Comparison of ENCODE assay signal across 34 cellular contexts in genomic region chr2:99939135-99939534, GRCh38.
"Had no signal": no experiment of that assay in that cellular context is flagged by ENCODE, and none has a peak within 500 bp of the region (broad histone marks: within the 10 kb centered on the region; RNA-seq: fewer than 3 reads in every experiment).

No MANE protein-coding gene starts in this region.

- ATAC-seq: effector memory CD8-positive, alpha-beta T cell; gastrocnemius medialis; left ventricle myocardium superior; pancreas; stimulated activated memory B cell treated with anti-CD40 and anti-IgM and Interleukin-4, amounts not matched to agents 10 μg/mL and 1 μg/mL and 100 μg/mL, for 72 hours; stimulated activated naive CD8-positive, alpha-beta T cell treated with anti-CD3 and anti-CD28 coated beads, Interleukin-15, amount 100 ng/mL, for 72 hours had no signal

- H3K27ac ChIP-seq: adrenal gland, ascending aorta, cardiac muscle cell, coronary artery, gastrocnemius medialis, neutrophil, pancreas, prostate gland, sigmoid colon, uterus had no signal

- H3K27me3 ChIP-seq: adrenal gland, ascending aorta, cardiac muscle cell, gastrocnemius medialis, neutrophil, pancreas, sigmoid colon, uterus had no signal

- H3K4me1 ChIP-seq: adrenal gland, ascending aorta, gastrocnemius medialis, prostate gland, sigmoid colon, uterus had no signal

- H3K36me3 ChIP-seq: adrenal gland, ascending aorta, cardiac muscle cell, gastrocnemius medialis, neutrophil, pancreas, prostate gland, sigmoid colon, uterus had no signal

- H3K4me2 ChIP-seq: smooth muscle cell had no signal

- DNase-seq: activated CD4-positive, alpha-beta memory T cell treated with anti-CD3 and anti-CD28 coated beads for 36 hours; activated CD4-positive, alpha-beta T cell treated with anti-CD3 and anti-CD28 coated beads, Interleukin-2, amount 10 ng/mL, durations not matched to agents 24 days and 14 days; activated CD4-positive, CD25-positive, alpha-beta regulatory T cell treated with anti-CD3 and anti-CD28 coated beads, Interleukin-2, amount 50 U/mL, for 72 hours; activated CD8-positive, alpha-beta memory T cell treated with anti-CD3 and anti-CD28 coated beads, Interleukin-2, amount 50 U/mL, for 4 hours; activated effector memory CD4-positive, alpha-beta T cell treated with anti-CD3 and anti-CD28 coated beads, Interleukin-2, amount 50 U/mL, for 16 hours; activated naive CD4-positive, alpha-beta T cell treated with anti-CD3 and anti-CD28 coated beads for 36 hours; activated naive CD8-positive, alpha-beta T cell treated with anti-CD3 and anti-CD28 coated beads for 36 hours; activated T-cell treated with anti-CD3 and anti-CD28 coated beads, Interleukin-2, amount 50 U/mL, for 1 hour; adrenal gland; effector memory CD8-positive, alpha-beta T cell; erythroblast; gastrocnemius medialis; glutamatergic neuron; islet precursor cell; left ventricle myocardium superior; naive B cell; nephron progenitor cell; pancreas; retina; sigmoid colon; stimulated activated CD4-positive, alpha-beta T cell treated with anti-CD3 and anti-CD28 coated beads, Interleukin-1b, Interleukin-23, amount 100 ng/mL, for 48 hours; stimulated activated CD4-positive, alpha-beta T cell treated with anti-CD3 and anti-CD28 coated beads, Interleukin-4, amount 100 ng/mL, for 4 hours; stimulated activated CD8-positive, alpha-beta memory T cell treated with anti-CD3 and anti-CD28 coated beads, Interleukin-4, amount 100 ng/mL, for 48 hours; stimulated activated naive CD8-positive, alpha-beta T cell treated with anti-CD3 and anti-CD28 coated beads, Interleukin-15, amount 100 ng/mL, for 72 hours; substantia nigra; T-helper 9 cell; uterus had no signal

- H3K9me3 ChIP-seq: adrenal gland, ascending aorta, gastrocnemius medialis, neutrophil, pancreas, prostate gland, sigmoid colon, uterus had no signal

- H3K4me3 ChIP-seq: adrenal gland, ascending aorta, cardiac muscle cell, coronary artery, gastrocnemius medialis, pancreas, prostate gland, sigmoid colon, smooth muscle cell, uterus had no signal
